In the genomic region with DNA sequence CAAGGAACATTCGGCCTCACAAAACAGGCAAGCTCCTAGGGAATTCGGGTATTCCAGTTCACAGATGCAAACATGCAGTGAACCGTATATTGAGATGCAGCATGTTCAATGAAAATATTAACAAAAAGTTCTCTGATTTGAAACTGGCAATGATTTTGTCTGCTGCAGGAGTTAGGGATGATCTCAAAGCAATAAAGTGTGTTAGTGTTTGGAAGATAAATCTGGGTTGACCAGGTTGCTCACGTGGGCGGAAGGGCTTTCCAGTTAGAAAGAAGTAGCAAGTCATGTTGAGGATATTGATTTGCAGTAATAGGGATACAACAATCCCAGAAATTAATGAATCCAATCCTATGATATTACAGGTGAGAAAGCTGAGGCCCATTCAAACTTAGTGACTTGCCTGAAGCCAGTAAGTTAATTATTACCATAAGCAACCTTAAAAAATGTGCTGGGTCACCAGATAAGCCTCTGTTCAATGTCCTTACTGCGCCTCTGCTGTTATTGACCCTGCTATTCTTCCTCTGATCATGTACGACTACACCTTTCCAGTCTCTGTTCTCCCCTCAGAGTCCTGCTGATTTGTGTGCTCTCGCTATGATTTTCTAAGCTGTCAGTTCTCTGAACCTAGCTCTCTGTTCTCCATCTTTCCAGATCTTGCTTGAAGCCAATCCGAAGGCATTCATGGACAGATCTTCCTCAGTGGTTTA, we compare ENCODE assay signal across 24 cellular contexts.
"Had no signal": no experiment of that assay in that cellular context is flagged by ENCODE, and none has a peak within 500 bp of the region (broad histone marks: within the 10 kb centered on the region; RNA-seq: fewer than 3 reads in every experiment).

No MANE protein-coding gene starts in this region.

- H3K27ac Mint-ChIP-seq: activated naive CD4-positive, alpha-beta T cell treated with anti-CD3 and anti-CD28 coated beads, Interleukin-2, amount 50 U/mL, for 24 hours; dendritic cell treated with granulocyte-macrophage colony-stimulating factor and Interleukin-4, amounts not matched to agents 40 ng/mL and 50 ng/mL, for 4 days; memory B cell; natural killer cell had no signal

- H3K4me3 Mint-ChIP-seq: activated naive CD4-positive, alpha-beta T cell treated with anti-CD3 and anti-CD28 coated beads, Interleukin-2, amount 50 U/mL, for 24 hours; activated T-cell treated with anti-CD3 and anti-CD28 coated beads, Interleukin-2, amount 50 U/mL, for 4 hours; dendritic cell treated with granulocyte-macrophage colony-stimulating factor and Interleukin-4, amounts not matched to agents 40 ng/mL and 50 ng/mL, for 4 days; memory B cell; natural killer cell had no signal

- H3K9me3 ChIP-seq: ascending aorta, breast epithelium, left ventricle myocardium inferior, stomach had no signal

- DNase-seq: activated CD4-positive, alpha-beta T cell treated with anti-CD3 and anti-CD28 coated beads, Interleukin-2, amount 50 U/mL, for 1 hour; activated CD4-positive, CD25-positive, alpha-beta regulatory T cell treated with anti-CD3 and anti-CD28 coated beads, Interleukin-2, amount 50 U/mL, for 72 hours; activated CD8-positive, alpha-beta memory T cell treated with anti-CD3 and anti-CD28 coated beads, Interleukin-2, amount 50 U/mL, for 4 hours; activated effector memory CD4-positive, alpha-beta T cell treated with anti-CD3 and anti-CD28 coated beads, Interleukin-2, amount 50 U/mL, for 16 hours; activated T-cell treated with anti-CD3 and anti-CD28 coated beads, Interleukin-2, amount 50 U/mL, for 4 hours; effector memory CD4-positive, alpha-beta T cell; foreskin melanocyte; glutamatergic neuron; hypothalamus; left ventricle myocardium inferior; natural killer cell; nucleus accumbens; posterior cingulate gyrus; stimulated activated CD4-positive, alpha-beta T cell treated with anti-CD3 and anti-CD28 coated beads, Interleukin-4, amount 100 ng/mL, for 1 hour; stomach; T-helper 2 cell; trophoblast cell had no signal

- H3K27me3 Mint-ChIP-seq: activated naive CD4-positive, alpha-beta T cell treated with anti-CD3 and anti-CD28 coated beads, Interleukin-2, amount 50 U/mL, for 24 hours; dendritic cell treated with granulocyte-macrophage colony-stimulating factor and Interleukin-4, amounts not matched to agents 40 ng/mL and 50 ng/mL, for 4 days; memory B cell had no signal

- H3K36me3 ChIP-seq: ascending aorta, breast epithelium, left ventricle myocardium inferior, stomach had no signal

- H3K27ac ChIP-seq: ascending aorta, breast epithelium, left ventricle myocardium inferior, stomach, VCaP had no signal

- H3K4me1 ChIP-seq: ascending aorta, breast epithelium, left ventricle myocardium inferior, stomach had no signal

- H3K4me1 Mint-ChIP-seq: activated naive CD4-positive, alpha-beta T cell treated with anti-CD3 and anti-CD28 coated beads, Interleukin-2, amount 50 U/mL, for 24 hours; memory B cell; natural killer cell had no signal

- H3K9me3 Mint-ChIP-seq: activated naive CD4-positive, alpha-beta T cell treated with anti-CD3 and anti-CD28 coated beads, Interleukin-2, amount 50 U/mL, for 24 hours; activated T-cell treated with anti-CD3 and anti-CD28 coated beads, Interleukin-2, amount 50 U/mL, for 4 hours; dendritic cell treated with granulocyte-macrophage colony-stimulating factor and Interleukin-4, amounts not matched to agents 40 ng/mL and 50 ng/mL, for 4 days; memory B cell had no signal

- H3K27me3 ChIP-seq: ascending aorta, breast epithelium, stomach had no signal

- H3K36me3 Mint-ChIP-seq: activated naive CD4-positive, alpha-beta T cell treated with anti-CD3 and anti-CD28 coated beads, Interleukin-2, amount 50 U/mL, for 24 hours; memory B cell; natural killer cell had no signal

- ATAC-seq: activated T-cell treated with anti-CD3 and anti-CD28 coated beads, Interleukin-2, amount 50 U/mL, for 4 hours; natural killer cell had no signal

- FAIRE-seq: keratinocyte had no signal

- H3K4me3 ChIP-seq: ascending aorta, breast epithelium, left ventricle myocardium inferior, stomach had no signal
